1 cellular context compared by ENCODE assay signal in the genomic region with DNA sequence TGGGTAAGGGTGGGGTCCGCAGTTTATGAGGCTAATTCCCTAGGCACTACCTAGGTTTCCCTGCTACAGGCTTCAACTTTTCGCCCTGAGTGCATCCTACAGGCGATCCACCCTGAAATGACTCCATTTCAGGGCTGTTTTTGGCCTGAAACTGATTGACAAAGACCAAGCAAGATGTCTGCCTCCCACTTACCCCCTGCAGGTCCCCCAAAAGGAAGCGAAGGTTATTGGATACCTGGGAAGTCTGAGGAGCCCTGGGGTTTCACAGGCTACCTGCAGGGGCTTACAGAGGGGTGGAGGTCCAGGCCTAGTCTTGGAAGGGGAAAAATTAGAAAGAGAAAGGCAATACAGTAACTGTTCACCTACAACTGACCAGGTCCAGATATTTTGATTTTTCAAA.
A peak's percentile ranks its signal among the peaks of the same experiment; 100 is the strongest.
TF ChIP-seq lines count a peak whose summit lies in the region.

No MANE protein-coding gene starts in this region.

TF ChIP-seq in H1, 55 proteins besides CTCF, POLR2A, EP300 and RAD21 (continued from another document):
- TF ChIP-seq, protein P1, sequence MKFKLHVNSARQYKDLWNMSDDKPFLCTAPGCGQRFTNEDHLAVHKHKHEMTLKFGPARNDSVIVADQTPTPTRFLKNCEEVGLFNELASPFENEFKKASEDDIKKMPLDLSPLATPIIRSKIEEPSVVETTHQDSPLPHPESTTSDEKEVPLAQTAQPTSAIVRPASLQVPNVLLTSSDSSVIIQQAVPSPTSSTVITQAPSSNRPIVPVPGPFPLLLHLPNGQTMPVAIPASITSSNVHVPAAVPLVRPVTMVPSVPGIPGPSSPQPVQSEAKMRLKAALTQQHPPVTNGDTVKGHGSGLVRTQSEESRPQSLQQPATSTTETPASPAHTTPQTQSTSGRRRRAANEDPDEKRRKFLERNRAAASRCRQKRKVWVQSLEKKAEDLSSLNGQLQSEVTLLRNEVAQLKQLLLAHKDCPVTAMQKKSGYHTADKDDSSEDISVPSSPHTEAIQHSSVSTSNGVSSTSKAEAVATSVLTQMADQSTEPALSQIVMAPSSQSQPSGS (IDR thresholded peaks at IDR 0.05; ENCODE audit: low read length): no peak
- TF ChIP-seq KDM1A (IDR thresholded peaks at IDR 0.05; ENCODE audit: borderline replicate concordance, low read length) (no peak), NANOG (IDR thresholded peaks at IDR 0.05; ENCODE audit: insufficient read depth, low read depth, low read length, poor library complexity, severe bottlenecking) (no peak), YY1 (IDR thresholded peaks at IDR 0.05; ENCODE audit: low read depth, low read length) (peak; percentile 89), CBX5 (IDR thresholded peaks at IDR 0.05; ENCODE audit: low read depth, low read length) (no peak)
